ENCODE assay signal across 17 cellular contexts in genomic region chr4:128904821-128905220, GRCh38.
A peak's percentile ranks its signal among the peaks of the same experiment; 100 is the strongest.
DNase-seq lines count a peak whose midpoint lies in the region.
"Had no signal": no experiment of that assay in that cellular context is flagged by ENCODE, and none has a peak within 500 bp of the region (broad histone marks: within the 10 kb centered on the region; RNA-seq: fewer than 3 reads in every experiment).

No MANE protein-coding gene starts in this region.

- H3K9me3 Mint-ChIP-seq in immature natural killer cell, result no peaks in the 10 kb centered on the region
- H3K9me3 Mint-ChIP-seq: CD4-positive, alpha-beta T cell; CD8-positive, alpha-beta T cell had no signal

- H2AK5ac ChIP-seq in mesenchymal stem cell (ENCODE audit: low read length, severe bottlenecking), result no peak overlapping the region

- H3K14ac ChIP-seq in mesenchymal stem cell (ENCODE audit: low read length in 2 of 2), result no peak overlapping the region

- H3K9ac ChIP-seq in skeletal muscle tissue (ENCODE audit: low read depth in 1 of 3, low read length in 3 of 3) (no peak overlapping the region), mesenchymal stem cell (ENCODE audit: low read length) (no peak overlapping the region)
- H3K9ac ChIP-seq: BLaER1 treated with 17β-estradiol and CSF1 and Interleukin-3, amounts not matched to agents 10 nM and 100 nM had no signal

- no peak overlapping the region for H3K18ac ChIP-seq in mesenchymal stem cell (ENCODE audit: low read depth in 1 of 2, low read length in 2 of 2)

- H3K4ac ChIP-seq in mesenchymal stem cell (ENCODE audit: low read depth in 1 of 2, low read length in 2 of 2), result no peak overlapping the region

- H3K27ac ChIP-seq in skeletal muscle tissue (ENCODE audit: low read depth, low read length) (peak overlapping the region; percentile 50), mesenchymal stem cell (ENCODE audit: low read length, poor library complexity, severe bottlenecking) (no peak overlapping the region)
- H3K27ac ChIP-seq: 22Rv1; A549; BLaER1 treated with 17β-estradiol and CSF1 and Interleukin-3, amounts not matched to agents 10 nM and 100 nM; C4-2B had no signal

- H3K27ac Mint-ChIP-seq in immature natural killer cell, result peak overlapping the region in 4 of 6 donors; percentile 14 to 73 (median 43)
- H3K27ac Mint-ChIP-seq: B cell; CD4-positive, alpha-beta T cell; CD8-positive, alpha-beta T cell had no signal

- no peak overlapping the region for H4K91ac ChIP-seq in mesenchymal stem cell (ENCODE audit: low read length)

- no peak overlapping the region for H4K8ac ChIP-seq in mesenchymal stem cell (ENCODE audit: low read length)

- H3K27me3 ChIP-seq in skeletal muscle tissue (ENCODE audit: control insufficient read depth in 3 of 3, insufficient read depth in 3 of 3, low read length in 3 of 3) (no peaks in the 10 kb centered on the region), mesenchymal stem cell (ENCODE audit: control insufficient read depth in 1 of 2, insufficient read depth in 1 of 2, low read length in 2 of 2) (no peaks in the 10 kb centered on the region)
- H3K27me3 ChIP-seq: BLaER1 treated with 17β-estradiol and CSF1 and Interleukin-3, amounts not matched to agents 10 nM and 100 nM had no signal

- H3K9me3 ChIP-seq in skeletal muscle tissue (ENCODE audit: control insufficient read depth in 3 of 3, low read length in 3 of 3), result no peaks in the 10 kb centered on the region
- no peaks in the 10 kb centered on the region for H3K9me3 ChIP-seq in mesenchymal stem cell (ENCODE audit: control insufficient read depth, low read length)
- H3K9me3 ChIP-seq: A549; BLaER1 treated with 17β-estradiol and CSF1 and Interleukin-3, amounts not matched to agents 10 nM and 100 nM; Caco-2 had no signal

- H2BK5ac ChIP-seq in mesenchymal stem cell (ENCODE audit: low read depth, low read length, poor library complexity, severe bottlenecking), result no peak overlapping the region

- no peak overlapping the region for H2BK12ac ChIP-seq in mesenchymal stem cell (ENCODE audit: low read length in 2 of 2)

- H3K4me3 Mint-ChIP-seq in immature natural killer cell, result no peak overlapping the region
- H3K4me3 Mint-ChIP-seq: B cell; CD4-positive, alpha-beta T cell; CD8-positive, alpha-beta T cell had no signal

- peaks cover 0 to 4% (median 0%) of the 10 kb centered on the region in 3 donors for H3K4me1 ChIP-seq in skeletal muscle tissue (ENCODE audit: control insufficient read depth in 3 of 3, insufficient read depth in 3 of 3, low read length in 3 of 3)
- no peaks in the 10 kb centered on the region for H3K4me1 ChIP-seq in mesenchymal stem cell (ENCODE audit: control insufficient read depth, insufficient read depth, low read depth, low read length)
- H3K4me1 ChIP-seq: A549, Caco-2 had no signal

- DNase-seq in DMS53 (lab: John Stamatoyannopoulos, UW) (peak; percentile 10), DMS53 treated with DMSO at 0.1 percent for 48 hours (lab: John Stamatoyannopoulos, UW; ENCODE audit: unreplicated experiment) (no peak), immature natural killer cell (no peak), mesenchymal stem cell (no peak)
- DNase-seq: AML-193; Caco-2; Calu3; CD4-positive, alpha-beta T cell; CD8-positive, alpha-beta T cell; DMS79 treated with DMSO at 0.1 percent for 48 hours; GF-D8 had no signal

- H3K36me3 Mint-ChIP-seq in immature natural killer cell, result peaks cover 0 to 14% (median 0%) of the 10 kb centered on the region in 3 donors

- H3K36me3 ChIP-seq in skeletal muscle tissue (ENCODE audit: control insufficient read depth in 3 of 3, insufficient read depth in 3 of 3, low read length in 3 of 3) (no peaks in the 10 kb centered on the region), mesenchymal stem cell (ENCODE audit: control insufficient read depth in 1 of 2, insufficient read depth in 2 of 2, low read depth in 1 of 2, low read length in 2 of 2) (no peaks in the 10 kb centered on the region)

- no peak overlapping the region for H3K4me3 ChIP-seq in skeletal muscle tissue (ENCODE audit: low read length in 3 of 3)
- no peak overlapping the region for H3K4me3 ChIP-seq in mesenchymal stem cell (ENCODE audit: insufficient read depth in 1 of 2, low read depth in 1 of 2, low read length in 2 of 2)
- H3K4me3 ChIP-seq: A549; BLaER1 treated with 17β-estradiol and CSF1 and Interleukin-3, amounts not matched to agents 10 nM and 100 nM had no signal

- H2AFZ ChIP-seq in mesenchymal stem cell (ENCODE audit: low read depth, low read length), result no peak overlapping the region

- no peak overlapping the region for H3K23ac ChIP-seq in mesenchymal stem cell (ENCODE audit: low read length in 2 of 2)

- H3K27me3 Mint-ChIP-seq in immature natural killer cell (ENCODE audit: low read depth in 3 of 3), result peaks cover 0 to 2% (median 0%) of the 10 kb centered on the region in 3 donors
- H3K27me3 Mint-ChIP-seq: B cell; CD4-positive, alpha-beta T cell had no signal

- H2BK120ac ChIP-seq in mesenchymal stem cell (ENCODE audit: low read depth, low read length), result no peak overlapping the region

- no peaks in the 10 kb centered on the region for H3K79me1 ChIP-seq in mesenchymal stem cell (replicated peaks; ENCODE audit: low read length, poor library complexity, severe bottlenecking)

- H2BK15ac ChIP-seq in mesenchymal stem cell (ENCODE audit: low read depth, poor library complexity, severe bottlenecking), result no peak overlapping the region

- peaks cover 24 to 31% of the 10 kb centered on the region in 2 donors for H3K4me1 Mint-ChIP-seq in immature natural killer cell
- H3K4me1 Mint-ChIP-seq: B cell had no signal

- WGBS in mesenchymal stem cell, result 92% methylated on average over 3 of the region's 3 CpGs

- H3K4me2 ChIP-seq in mesenchymal stem cell (ENCODE audit: low read length, poor library complexity, severe bottlenecking), result no peak overlapping the region
- H3K4me2 ChIP-seq: A549; BLaER1 treated with 17β-estradiol and CSF1 and Interleukin-3, amounts not matched to agents 10 nM and 100 nM had no signal
